ENCODE assay signal across 8 cellular contexts in the genomic region with DNA sequence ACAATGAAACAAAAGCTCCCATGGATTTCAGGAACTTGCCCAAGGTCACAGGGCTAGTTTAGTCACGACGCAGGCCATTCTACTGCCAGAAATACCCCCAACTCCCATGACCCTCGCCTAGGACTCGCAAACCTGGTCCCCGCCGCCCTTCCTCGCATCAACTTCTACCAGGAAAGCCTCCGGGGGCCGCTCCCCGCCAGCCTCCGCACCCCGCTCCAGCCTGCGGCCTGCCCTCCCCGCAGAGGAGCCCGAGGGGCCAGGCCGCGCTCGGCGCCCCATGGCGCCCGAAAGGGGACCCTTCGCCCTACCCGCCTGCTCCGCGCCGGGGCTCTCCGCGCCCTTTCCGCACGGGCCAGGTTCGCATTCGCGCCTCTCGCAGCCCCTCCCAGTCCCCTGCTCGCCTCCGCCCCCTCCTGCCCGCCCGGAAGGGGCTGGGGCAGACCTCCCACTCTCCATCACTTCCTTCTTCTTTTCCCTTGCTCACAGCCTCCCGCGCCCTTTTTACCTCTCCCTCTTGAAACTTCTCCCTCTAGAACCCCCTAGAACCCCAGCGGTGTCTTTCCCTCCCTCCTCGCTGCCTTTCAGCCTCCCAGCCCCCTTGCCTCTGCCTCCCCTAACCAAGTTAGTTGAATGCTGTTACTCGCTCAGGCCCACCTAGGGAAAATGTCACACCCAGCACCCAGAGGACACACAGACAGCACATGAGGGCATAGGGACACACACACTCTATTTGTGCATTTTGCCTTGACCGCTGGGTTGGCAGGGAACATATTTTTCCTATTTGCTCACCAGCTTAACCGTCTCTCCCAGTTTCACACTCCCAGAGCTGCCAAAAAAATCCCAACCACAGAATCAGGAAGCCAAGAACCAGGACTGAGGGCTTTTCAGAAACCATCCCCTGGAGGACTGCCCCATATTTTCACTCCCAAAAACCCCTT. TPM values are rescaled to one million over a fixed set of nuclear protein-coding genes. Genes with fewer than 3 reads are reported as not detected.
DNase-seq lines count a peak whose midpoint lies in the region; ATAC-seq and TF ChIP-seq lines count a peak whose summit lies in the region.

A gene (minus strand): TSS at position 368 of the 938 bp plus-strand sequence. CDS start 949 bp downstream, outside the sequence.

- ATAC-seq in CD4-positive, CD25-positive, alpha-beta regulatory T cell (ENCODE audit: low read depth in 2 of 2) = peak; percentile 35 to 37
- peak; percentile 60 for ATAC-seq in GM19397 (IDR thresholded peaks at IDR 0.05; ENCODE audit: unreplicated experiment)
- ATAC-seq in HG03571 (IDR thresholded peaks at IDR 0.05; ENCODE audit: unreplicated experiment) = peak; percentile 52
- peak; percentile 65 to 80 (median 74) for ATAC-seq in heart right ventricle
- peak; percentile 85 for ATAC-seq in upper lobe of right lung

- 3 to 4% methylated on average over 33 to 45 of the region's 45 CpGs for WGBS in heart right ventricle, 2 donors
- WGBS in prostate gland = 2% methylated on average over 37 of the region's 45 CpGs

- peak within 1 kb of the TSS; percentile 93 for H3K4me2 ChIP-seq in SU-DHL-6 (ENCODE audit: low read depth, low read length, poor library complexity, severe bottlenecking)

- peak within 1 kb of the TSS; percentile 94 for H3K9ac ChIP-seq in SU-DHL-6 (ENCODE audit: low read length)

- no peaks in the 10 kb centered on the region for H3K27me3 Mint-ChIP-seq in CD4-positive, CD25-positive, alpha-beta regulatory T cell

- no peaks in the 10 kb centered on the region for H3K36me3 ChIP-seq in CD4-positive, CD25-positive, alpha-beta regulatory T cell (ENCODE audit: control insufficient read depth, insufficient read depth, low read length)
- H3K36me3 ChIP-seq in SU-DHL-6 (ENCODE audit: low read length) (peaks cover 17% of the 10 kb centered on the region), heart right ventricle (peaks cover 0 to 33% (median 8%) of the 10 kb centered on the region in 9 donors), prostate gland (no peaks in the 10 kb centered on the region), upper lobe of right lung (peaks cover 18% of the 10 kb centered on the region)

- intact Hi-C loops in heart right ventricle (cut with DNase I) = loop anchor here in 1 of 10 donors (5.0 kb wide), 1 partner anchor 80 kb away; no protein-coding TSS in a partner anchor
- intact Hi-C loops in prostate gland (cut with DNase I) = loop anchor here (5.0 to 10.0 kb wide), 2 partner anchors 95 to 1718 kb away; a partner anchor contains a TSS
- intact Hi-C loops in upper lobe of right lung (cut with DNase I) = no loop called here

- H3K27me3 ChIP-seq in CD4-positive, CD25-positive, alpha-beta regulatory T cell (ENCODE audit: control insufficient read depth, insufficient read depth, low read length) = no peaks in the 10 kb centered on the region
- H3K27me3 ChIP-seq in SU-DHL-6 (ENCODE audit: low read length) (no peaks in the 10 kb centered on the region), heart right ventricle (no peaks in the 10 kb centered on the region), prostate gland (replicated peaks; ENCODE audit: insufficient read depth) (no peaks in the 10 kb centered on the region), upper lobe of right lung (no peaks in the 10 kb centered on the region)

- peak within 1 kb of the TSS; percentile 89 to 93 (median 92) for H3K4me3 Mint-ChIP-seq in CD4-positive, CD25-positive, alpha-beta regulatory T cell

- peaks cover 16% of the 10 kb centered on the region for H3K36me3 Mint-ChIP-seq in CD4-positive, CD25-positive, alpha-beta regulatory T cell

- H2AFZ ChIP-seq in SU-DHL-6 (ENCODE audit: low read depth, low read length, severe bottlenecking) = peak within 1 kb of the TSS; percentile 96

- peaks cover 36% of the 10 kb centered on the region for H3K4me1 ChIP-seq in CD4-positive, CD25-positive, alpha-beta regulatory T cell (ENCODE audit: control insufficient read depth, insufficient read depth, low read length, poor library complexity, severe bottlenecking)
- H3K4me1 ChIP-seq in heart right ventricle (peaks cover 32 to 81% (median 58%) of the 10 kb centered on the region in 9 donors), prostate gland (replicated peaks) (no peaks in the 10 kb centered on the region), upper lobe of right lung (peaks cover 43% of the 10 kb centered on the region)

- no peaks in the 10 kb centered on the region for H3K9me2 ChIP-seq in SU-DHL-6 (replicated peaks; ENCODE audit: insufficient read depth, low read length)

- peaks cover 12 to 51% (median 38%) of the 10 kb centered on the region in 4 donors for H3K4me1 Mint-ChIP-seq in CD4-positive, CD25-positive, alpha-beta regulatory T cell

- H3K4me3 ChIP-seq in CD4-positive, CD25-positive, alpha-beta regulatory T cell (ENCODE audit: low read depth, low read length) = peak within 1 kb of the TSS; percentile 82
- H3K4me3 ChIP-seq in SU-DHL-6 (ENCODE audit: insufficient read depth, low read length, poor library complexity, severe bottlenecking) (peak within 1 kb of the TSS; percentile 82), heart right ventricle (peak within 1 kb of the TSS; percentile 27 to 72 (median 63)), prostate gland (peak within 1 kb of the TSS; percentile 38 to 39), upper lobe of right lung (peak within 1 kb of the TSS; percentile 56)

- peaks cover 9% of the 10 kb centered on the region; the same call in 1 of the 2 replicates for H3F3A ChIP-seq in SU-DHL-6 (ENCODE audit: insufficient read depth)

- peak within 1 kb of the TSS; percentile 94 to 95 (median 95) for H3K27ac Mint-ChIP-seq in CD4-positive, CD25-positive, alpha-beta regulatory T cell

- peak; percentile 48 to 83 (median 48) for DNase-seq in CD4-positive, CD25-positive, alpha-beta regulatory T cell
- peak; percentile 58 for DNase-seq in activated naive CD8-positive, alpha-beta T cell treated with anti-CD3 and anti-CD28 coated beads, Interleukin-2, amount 50 U/mL, for 16 hours (ENCODE audit: low read depth, low spot score)
- peak; percentile 77 to 83 for DNase-seq in heart right ventricle
- peak; percentile 69 for DNase-seq in prostate gland (ENCODE audit: low spot score)
- peak; percentile 89 for DNase-seq in upper lobe of right lung

- no peaks in the 10 kb centered on the region; the same call in 1 of the 2 replicates for H4K20me1 ChIP-seq in SU-DHL-6 (ENCODE audit: low read depth, low read length)

- TF ChIP-seq POLR2A in prostate gland (IDR thresholded peaks at IDR 0.05) = no peak

- peaks cover 39% of the 10 kb centered on the region for H3K79me2 ChIP-seq in SU-DHL-6 (ENCODE audit: insufficient read depth, low read length)

- no peaks in the 10 kb centered on the region for H3K9me3 ChIP-seq in CD4-positive, CD25-positive, alpha-beta regulatory T cell (ENCODE audit: control insufficient read depth in 2 of 2, low read length in 2 of 2)
- no peaks in the 10 kb centered on the region for H3K9me3 ChIP-seq in SU-DHL-6 (ENCODE audit: insufficient read depth, low read length)
- no peaks in the 10 kb centered on the region for H3K9me3 ChIP-seq in heart right ventricle
- H3K9me3 ChIP-seq in prostate gland = no peaks in the 10 kb centered on the region
- H3K9me3 ChIP-seq in upper lobe of right lung = no peaks in the 10 kb centered on the region

- H3K9me3 Mint-ChIP-seq in CD4-positive, CD25-positive, alpha-beta regulatory T cell = no peaks in the 10 kb centered on the region

- TF ChIP-seq CTCF in SU-DHL-6 (IDR thresholded peaks at IDR 0.05; ENCODE audit: insufficient read depth, low read length, poor library complexity, severe bottlenecking) (no peak), heart right ventricle (IDR thresholded peaks at IDR 0.05) (peak in 1 of 9 donors; percentile 6), prostate gland (IDR thresholded peaks at IDR 0.05) (peak in 1 of 4 experiments; percentile 3), upper lobe of right lung (IDR thresholded peaks at IDR 0.05) (no peak)

- H3K27ac ChIP-seq in CD4-positive, CD25-positive, alpha-beta regulatory T cell (ENCODE audit: insufficient read depth, low read length, poor library complexity, severe bottlenecking) = peak within 1 kb of the TSS; percentile 35
- peak within 1 kb of the TSS; percentile 76 for H3K27ac ChIP-seq in SU-DHL-6 (ENCODE audit: low read depth, low read length)
- H3K27ac ChIP-seq in heart right ventricle = peak within 1 kb of the TSS; percentile 66 to 97 (median 95)
- peak within 1 kb of the TSS; percentile 75 to 87 for H3K27ac ChIP-seq in prostate gland
- peak within 1 kb of the TSS; percentile 94 for H3K27ac ChIP-seq in upper lobe of right lung

RNA-seq across cellular contexts. Expression of the gene that starts here (rescaled TPM):
- total RNA-seq in CD4-positive, CD25-positive, alpha-beta regulatory T cell = 19.1 TPM
- polyA plus RNA-seq in CD4-positive, CD25-positive, alpha-beta regulatory T cell = 10 to 100 TPM; 21.6 to 36.9 (median 27.3) TPM
- total RNA-seq in heart right ventricle (10 to 100 TPM; 12.1 to 36.2 (median 19.8) TPM), prostate gland (10 to 100 TPM; 23.3 to 39.8 TPM), upper lobe of right lung (117 TPM)
- 10 to 100 TPM; 16.6 to 24.7 TPM for polyA plus RNA-seq in heart right ventricle

Comparison
In these comparisons a context has a peak if more than half of its experiments do, and no peak if none do; other contexts are left out.
1. Peak in every context shown above with its lines: DNase-seq, ATAC-seq, H3K4me3 ChIP-seq and H3K27ac ChIP-seq.
2. H3K27ac ChIP-seq: peak in every context shown above with its lines; median percentile 95 in heart right ventricle; 94 in upper lobe of right lung; 81 in prostate gland; 76 in SU-DHL-6; 35 in CD4-positive, CD25-positive, alpha-beta regulatory T cell.